11 cellular contexts compared by ENCODE assay signal in genomic region chr11:8698917-8699441, GRCh38. TPM values are rescaled to one million over a fixed set of nuclear protein-coding genes. Genes with fewer than 3 reads are reported as not detected.
DNase-seq lines count a peak whose midpoint lies in the region; ATAC-seq, FAIRE-seq and TF ChIP-seq lines count a peak whose summit lies in the region.
"Had no signal": no experiment of that assay in that cellular context is flagged by ENCODE, and none has a peak within 500 bp of the region (broad histone marks: within the 10 kb centered on the region; RNA-seq: fewer than 3 reads in every experiment).

No MANE protein-coding gene starts in this region.

- H3K14ac ChIP-seq in H1 (ENCODE audit: insufficient read length): no peak overlapping the region

- H3K4me2 ChIP-seq in H1 (ENCODE audit: insufficient read depth in 1 of 2, low read depth in 2 of 2, low read length in 2 of 2) (peak overlapping the region; percentile 8 to 36; a peak in 3 of 4 replicates), neural progenitor cell (peak overlapping the region; percentile 32)

- peak overlapping the region; percentile 51 for H3K4ac ChIP-seq in H1 (replicated peaks; ENCODE audit: insufficient read length, low read depth, low read length)

- H4K8ac ChIP-seq in H1 (ENCODE audit: extremely low read depth, insufficient read depth, low read length): no peak overlapping the region

- H3K27ac Mint-ChIP-seq in activated naive CD4-positive, alpha-beta T cell treated with anti-CD3 and anti-CD28 coated beads, Interleukin-2, amount 50 U/mL, for 72 hours: peak overlapping the region; percentile 42 to 85
- H3K27ac Mint-ChIP-seq in activated naive CD4-positive, alpha-beta T cell treated with anti-CD3 and anti-CD28 coated beads for 36 hours: no peak overlapping the region
- H3K27ac Mint-ChIP-seq in neural progenitor cell: peak overlapping the region; percentile 74
- H3K27ac Mint-ChIP-seq: activated CD4-positive, alpha-beta T cell treated with anti-CD3 and anti-CD28 coated beads for 36 hours had no signal

- H3K4me1 Mint-ChIP-seq in activated naive CD4-positive, alpha-beta T cell treated with anti-CD3 and anti-CD28 coated beads for 36 hours (ENCODE audit: low read depth): no peaks in the 10 kb centered on the region
- H3K4me1 Mint-ChIP-seq in neural progenitor cell: peaks cover 31% of the 10 kb centered on the region
- H3K4me1 Mint-ChIP-seq: activated CD4-positive, alpha-beta T cell treated with anti-CD3 and anti-CD28 coated beads for 36 hours had no signal

- peaks cover 0 to 6% of the 10 kb centered on the region in 2 donors for H3K36me3 Mint-ChIP-seq in activated naive CD4-positive, alpha-beta T cell treated with anti-CD3 and anti-CD28 coated beads, Interleukin-2, amount 50 U/mL, for 72 hours
- peaks cover 5% of the 10 kb centered on the region for H3K36me3 Mint-ChIP-seq in activated naive CD4-positive, alpha-beta T cell treated with anti-CD3 and anti-CD28 coated beads for 36 hours (ENCODE audit: low read depth)
- H3K36me3 Mint-ChIP-seq in neural progenitor cell: peaks cover 59% of the 10 kb centered on the region

- TF ChIP-seq POLR2A in H1 (IDR thresholded peaks at IDR 0.05; ENCODE audit: control extremely low read depth in 1 of 2, low read depth in 2 of 2, low read length in 2 of 2): no peak

- WGBS in H1 (ENCODE audit: extremely low coverage in 1 of 2, insufficient coverage in 1 of 2, insufficient read length in 1 of 2, insufficient replicate concordance in 2 of 2, low coverage in 1 of 2, low lambda C conversion rate in 2 of 2, missing lambda C conversion rate in 1 of 2), 2 experiments: 82% methylated on average over 9 of the region's 11 CpGs; no CpG with 5 or more reads in 1 of the 2 experiments

- H2AK5ac ChIP-seq in H1 (ENCODE audit: low read depth, low read length): peak overlapping the region; percentile 97

- H3K23me2 ChIP-seq in H1 (ENCODE audit: low read depth, low read length): no peaks in the 10 kb centered on the region; the same call in 1 of the 2 replicates

- H3K9me3 ChIP-seq in H1 (ENCODE audit: insufficient read depth in 2 of 2, low read depth in 1 of 2, low read length in 1 of 2) (no peaks in the 10 kb centered on the region), neural progenitor cell (ENCODE audit: low read depth) (no peaks in the 10 kb centered on the region)

- intact Hi-C loops in activated naive CD4-positive, alpha-beta T cell treated with anti-CD3 and anti-CD28 coated beads for 36 hours (cut with micrococcal nuclease): no loop called here

- no peak for ATAC-seq in activated naive CD4-positive, alpha-beta T cell treated with anti-CD3 and anti-CD28 coated beads, Interleukin-2, amount 50 U/mL, for 72 hours
- no peak for ATAC-seq in HG03442 (IDR thresholded peaks at IDR 0.05; ENCODE audit: unreplicated experiment)
- ATAC-seq: activated CD4-positive, alpha-beta T cell treated with anti-CD3 and anti-CD28 coated beads for 36 hours; stimulated activated naive CD8-positive, alpha-beta T cell treated with anti-CD3 and anti-CD28 coated beads, Interleukin-15, amount 100 ng/mL, for 72 hours had no signal

- CTCF ChIA-PET in activated naive CD4-positive, alpha-beta T cell treated with anti-CD3 and anti-CD28 coated beads for 36 hours (lab: Charles Lee): interaction anchor here (0.9 kb wide), 1 partner anchor 439 kb away, joined by 4 read pairs; no protein-coding TSS in a partner anchor
- CTCF ChIA-PET in H1 (lab: Charles Lee; ENCODE audit: partially characterized antibody): interaction anchor here (0.8 to 1.6 kb wide), 10 partner anchors 9 to 261 kb away, joined by 3 to 5 read pairs (median 3); a partner anchor contains a TSS

- peaks cover 15 to 30% (median 20%) of the 10 kb centered on the region in 4 experiments; a peak in 6 of 7 replicates for H3K4me1 ChIP-seq in H1 (replicated peaks in 1 of 4; ENCODE audit: control insufficient read depth in 3 of 4, insufficient read depth in 4 of 4, low read length in 3 of 4)
- peaks cover 28% of the 10 kb centered on the region for H3K4me1 ChIP-seq in neural progenitor cell

- peaks cover 27% of the 10 kb centered on the region for H3F3A ChIP-seq in neural progenitor cell (ENCODE audit: low read depth)

- H3K79me1 ChIP-seq in H1 (ENCODE audit: low read depth, low read length): no peaks in the 10 kb centered on the region; the same call in 1 of the 2 replicates

- FAIRE-seq in H1 (lab: Jason Lieb, UNC) (no peak), urothelium cell line (lab: Jason Lieb, UNC) (peak; percentile 58)

- no peak for TF ChIP-seq RAD21 in H1 (IDR thresholded peaks at IDR 0.05 in 1 of 2, conservative IDR thresholded peaks at IDR 0.05 in 1 of 2; ENCODE audit: low read depth in 2 of 2, low read length in 2 of 2)

- H3K23ac ChIP-seq in H1 (ENCODE audit: insufficient read length): no peak overlapping the region

- H2BK120ac ChIP-seq in H1 (replicated peaks; ENCODE audit: low read depth, low read length): peak overlapping the region; percentile 39

- TF ChIP-seq CTCF in H1 (IDR thresholded peaks at IDR 0.05; ENCODE audit: control extremely low read depth in 1 of 3, insufficient read depth in 1 of 3, low read depth in 1 of 3, low read length in 3 of 3) (no peak), neural progenitor cell (IDR thresholded peaks at IDR 0.05) (no peak)

- H3K27me3 ChIP-seq in H1 (replicated peaks in 1 of 4; ENCODE audit: control insufficient read depth in 3 of 4, extremely low read depth in 1 of 4, insufficient read depth in 3 of 4, low read length in 3 of 4): no peaks in the 10 kb centered on the region
- no peaks in the 10 kb centered on the region for H3K27me3 ChIP-seq in neural progenitor cell

- H3K9ac ChIP-seq in H1 (replicated peaks in 1 of 4; ENCODE audit: extremely low read depth in 1 of 4, low read depth in 3 of 4, low read length in 3 of 4) (no peak overlapping the region; a peak in 2 of 7 replicates), neural progenitor cell (no peak overlapping the region)

- H2BK12ac ChIP-seq in H1 (ENCODE audit: low read depth, low read length): peak overlapping the region; percentile 97

- H3K27me3 Mint-ChIP-seq in activated naive CD4-positive, alpha-beta T cell treated with anti-CD3 and anti-CD28 coated beads for 36 hours (ENCODE audit: low read depth): no peaks in the 10 kb centered on the region
- H3K27me3 Mint-ChIP-seq in neural progenitor cell (ENCODE audit: insufficient read depth, low read depth): peaks cover 10% of the 10 kb centered on the region
- H3K27me3 Mint-ChIP-seq: activated CD4-positive, alpha-beta T cell treated with anti-CD3 and anti-CD28 coated beads for 36 hours; stimulated activated naive CD8-positive, alpha-beta T cell treated with anti-CD3 and anti-CD28 coated beads, Interleukin-15, amount 100 ng/mL, for 72 hours had no signal

- no peaks in the 10 kb centered on the region for H3K9me3 Mint-ChIP-seq in activated naive CD4-positive, alpha-beta T cell treated with anti-CD3 and anti-CD28 coated beads, Interleukin-2, amount 50 U/mL, for 72 hours
- H3K9me3 Mint-ChIP-seq in activated naive CD4-positive, alpha-beta T cell treated with anti-CD3 and anti-CD28 coated beads for 36 hours: no peaks in the 10 kb centered on the region
- no peaks in the 10 kb centered on the region for H3K9me3 Mint-ChIP-seq in neural progenitor cell
- H3K9me3 Mint-ChIP-seq: stimulated activated naive CD8-positive, alpha-beta T cell treated with anti-CD3 and anti-CD28 coated beads, Interleukin-15, amount 100 ng/mL, for 72 hours had no signal

- H4K91ac ChIP-seq in H1 (replicated peaks; ENCODE audit: insufficient read length, low read length): peak overlapping the region; percentile 85

- H2BK20ac ChIP-seq in H1 (ENCODE audit: low read length): peak overlapping the region; percentile 100; the same call in 1 of the 2 replicates

- no peak overlapping the region for H2AFZ ChIP-seq in H1 (ENCODE audit: low read length)
- no peak overlapping the region for H2AFZ ChIP-seq in neural progenitor cell (replicated peaks)

- peak overlapping the region; percentile 94 for H2BK5ac ChIP-seq in H1 (ENCODE audit: low read depth, low read length)

- H2BK15ac ChIP-seq in H1 (ENCODE audit: low read length): no peak overlapping the region

- peak overlapping the region; percentile 86 for H3K18ac ChIP-seq in H1 (ENCODE audit: extremely low read depth, low read length)

- peak overlapping the region; percentile 73 for H3K27ac ChIP-seq in H1 (ENCODE audit: low read depth, low read length)
- no peak overlapping the region for H3K27ac ChIP-seq in neural progenitor cell

- H4K5ac ChIP-seq in H1 (ENCODE audit: insufficient read length, low read depth, low read length): peak overlapping the region; percentile 32

- POLR2A ChIA-PET in H1 (lab: Charles Lee; ENCODE audit: partially characterized antibody): interaction anchor here (0.6 to 11.1 kb wide), 19 partner anchors 8 to 785 kb away, joined by 3 to 248 read pairs (median 4); partner anchors contain the start of genes RPL27A and TRIM66

- H3K36me3 ChIP-seq in H1 (ENCODE audit: control insufficient read depth in 2 of 4, insufficient read depth in 4 of 4, low read length in 3 of 4) (peaks cover 2 to 19% (median 9%) of the 10 kb centered on the region in 4 experiments; a peak in 6 of 8 replicates), neural progenitor cell (no peaks in the 10 kb centered on the region)

- H3K56ac ChIP-seq in H1 (replicated peaks; ENCODE audit: insufficient read length, low read depth, low read length): no peak overlapping the region

- H3K4me3 Mint-ChIP-seq in activated naive CD4-positive, alpha-beta T cell treated with anti-CD3 and anti-CD28 coated beads for 36 hours: no peak overlapping the region
- no peak overlapping the region for H3K4me3 Mint-ChIP-seq in neural progenitor cell
- H3K4me3 Mint-ChIP-seq: activated CD4-positive, alpha-beta T cell treated with anti-CD3 and anti-CD28 coated beads for 36 hours; stimulated activated naive CD8-positive, alpha-beta T cell treated with anti-CD3 and anti-CD28 coated beads, Interleukin-15, amount 100 ng/mL, for 72 hours had no signal

- DNase-seq in activated naive CD4-positive, alpha-beta T cell treated with anti-CD3 and anti-CD28 coated beads, Interleukin-2, amount 50 U/mL, for 72 hours (ENCODE audit: low spot score in 2 of 2): no peak
- DNase-seq in activated naive CD4-positive, alpha-beta T cell treated with anti-CD3 and anti-CD28 coated beads for 36 hours: no peak
- DNase-seq in H1 (ENCODE audit: low read depth in 1 of 2, low spot score in 2 of 2): peak in 1 of 2 experiments; percentile 66
- peak; percentile 35 for DNase-seq in neural progenitor cell (ENCODE audit: low spot score)
- DNase-seq in urothelium cell line (ENCODE audit: low spot score): no peak
- DNase-seq in GF-D8 (lab: John Stamatoyannopoulos, UW): no peak
- DNase-seq in T-helper 1 cell: no peak
- DNase-seq: activated CD4-positive, alpha-beta T cell treated with anti-CD3 and anti-CD28 coated beads for 36 hours; activated effector memory CD4-positive, alpha-beta T cell treated with Interleukin-2 at 50 U/mL for 16 hours; stimulated activated naive CD8-positive, alpha-beta T cell treated with anti-CD3 and anti-CD28 coated beads, Interleukin-15, amount 100 ng/mL, for 72 hours had no signal

- no peaks in the 10 kb centered on the region for H4K20me1 ChIP-seq in H1 (replicated peaks in 1 of 2; ENCODE audit: control insufficient read depth in 1 of 2, insufficient read depth in 2 of 2, low read length in 2 of 2)
- peaks cover 17% of the 10 kb centered on the region for H4K20me1 ChIP-seq in neural progenitor cell (ENCODE audit: low read depth)

- no peak overlapping the region for H3K4me3 ChIP-seq in H1 (ENCODE audit: extremely low read depth in 1 of 4, insufficient read depth in 2 of 4, low read depth in 3 of 4, low read length in 4 of 4)
- H3K4me3 ChIP-seq in neural progenitor cell: no peak overlapping the region

- H3K79me2 ChIP-seq in H1 (ENCODE audit: control insufficient read depth in 1 of 2, insufficient read depth in 2 of 2, low read length in 2 of 2) (no peaks in the 10 kb centered on the region), neural progenitor cell (ENCODE audit: low read depth) (no peaks in the 10 kb centered on the region)

- TF ChIP-seq EP300 in H1 (IDR thresholded peaks at IDR 0.05; ENCODE audit: borderline replicate concordance in 1 of 2, low read depth in 2 of 2, low read length in 2 of 2): no peak

RNA-seq across cellular contexts. Expression of gene RPL27A, which starts 16.4 kb away (rescaled TPM):
- total RNA-seq in activated naive CD4-positive, alpha-beta T cell treated with anti-CD3 and anti-CD28 coated beads, Interleukin-2, amount 50 U/mL, for 72 hours: 1,000 to 10,000 TPM; 1,341 to 1,591 TPM
- 1,000 to 10,000 TPM; 1,157 to 1,188 TPM for total RNA-seq in activated naive CD4-positive, alpha-beta T cell treated with anti-CD3 and anti-CD28 coated beads for 36 hours
- 1,756 and 1,761 TPM in 2 replicates for total RNA-seq in H1 (2021; fragmentation: NEBNext Ultra II Directional; extraction: Animal tissue kit (Norgen Biotek cat#: 25700))
- 1,777 and 1,837 TPM in 2 replicates for polyA plus RNA-seq in H1 (2011; rRNA removed)
- polyA plus RNA-seq in H1 (2011; cell fraction: cytosol; rRNA removed): 2,449 TPM
- 879 TPM for polyA plus RNA-seq in H1 (2011; cell fraction: nucleus; rRNA removed)
- 2,701 to 2,826 TPM (median 2,726 TPM) in 4 replicates for polyA plus RNA-seq in H1 (2012, experiment 1 of 2)
- 37,839 TPM for polyA plus RNA-seq in H1 (2012, experiment 2 of 2)
- 2,237 TPM for polyA plus RNA-seq in H1 (2013, experiment 1 of 2)
- 2,283 TPM for polyA plus RNA-seq in H1 (2013, experiment 2 of 2)
- polyA minus RNA-seq in H1 (2011; rRNA and poly(A)+ RNA removed): 410 and 445 TPM in 2 replicates
- 498 TPM for polyA minus RNA-seq in H1 (2011; cell fraction: cytosol; rRNA and poly(A)+ RNA removed)
- polyA minus RNA-seq in H1 (2011; cell fraction: nucleus; rRNA and poly(A)+ RNA removed): 541 TPM
- 1,116 and 1,250 TPM in 2 replicates for total RNA-seq in neural progenitor cell (ENCODE audit: low replicate concordance)

RNA-seq across cellular contexts. Expression of gene TRIM66, which starts 16.5 kb away (rescaled TPM):
- 10 to 100 TPM; 16.2 to 25.3 TPM for total RNA-seq in activated naive CD4-positive, alpha-beta T cell treated with anti-CD3 and anti-CD28 coated beads, Interleukin-2, amount 50 U/mL, for 72 hours
- 10 to 100 TPM; 16.4 to 19.1 TPM for total RNA-seq in activated naive CD4-positive, alpha-beta T cell treated with anti-CD3 and anti-CD28 coated beads for 36 hours
- 3.0 and 3.1 TPM in 2 replicates for total RNA-seq in H1 (2021; fragmentation: NEBNext Ultra II Directional; extraction: Animal tissue kit (Norgen Biotek cat#: 25700))
- polyA plus RNA-seq in H1 (2011; rRNA removed): 3.5 and 4.4 TPM in 2 replicates
- 4.7 TPM for polyA plus RNA-seq in H1 (2011; cell fraction: cytosol; rRNA removed)
- 17.7 TPM for polyA plus RNA-seq in H1 (2011; cell fraction: nucleus; rRNA removed)
- 3.2 to 4.1 TPM (median 3.7 TPM) in 4 replicates for polyA plus RNA-seq in H1 (2012, experiment 1 of 2)
- 0.46 TPM for polyA plus RNA-seq in H1 (2012, experiment 2 of 2)
- 2.2 TPM for polyA plus RNA-seq in H1 (2013, experiment 1 of 2)
- 1.5 TPM for polyA plus RNA-seq in H1 (2013, experiment 2 of 2)
- polyA minus RNA-seq in H1 (2011; rRNA and poly(A)+ RNA removed): 7.1 and 16.9 TPM in 2 replicates
- polyA minus RNA-seq in H1 (2011; cell fraction: cytosol; rRNA and poly(A)+ RNA removed): 2.7 TPM
- 13.4 TPM for polyA minus RNA-seq in H1 (2011; cell fraction: nucleus; rRNA and poly(A)+ RNA removed)
- 0.95 and 3.6 TPM in 2 replicates for total RNA-seq in neural progenitor cell (ENCODE audit: low replicate concordance)
